8 cellular contexts compared by ENCODE assay signal in the genomic region with DNA sequence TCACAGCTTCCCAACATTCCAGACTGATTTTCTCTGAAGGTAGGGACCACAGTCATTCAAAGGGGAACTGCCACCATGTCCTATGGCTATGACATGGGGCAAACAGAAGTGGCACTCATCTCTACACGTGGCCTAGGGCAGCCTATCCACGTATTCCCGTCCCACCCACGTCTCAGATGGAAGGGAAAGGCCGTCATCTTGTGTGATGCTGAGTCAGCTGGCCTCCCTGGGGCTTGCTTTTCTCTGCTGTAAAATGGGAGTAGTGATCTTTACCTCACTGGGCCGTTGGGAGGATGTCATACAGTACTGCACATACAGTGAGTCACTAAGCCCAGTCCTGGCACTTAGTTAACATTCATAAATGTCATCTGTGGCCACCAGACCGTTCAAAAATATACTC.
A peak's percentile ranks its signal among the peaks of the same experiment; 100 is the strongest.
DNase-seq lines count a peak whose midpoint lies in the region; ATAC-seq and TF ChIP-seq lines count a peak whose summit lies in the region.

No MANE protein-coding gene starts in this region.

- DNase-seq in GM12865 (ENCODE audit: low read depth) (peak; percentile 77), COLO668 (lab: John Stamatoyannopoulos, UW; ENCODE audit: unreplicated experiment) (no peak), NCI-H510A (lab: John Stamatoyannopoulos, UW) (no peak), endothelial cell (ENCODE audit: low spot score) (no peak)
- peak; percentile 70 to 73 for DNase-seq in activated CD4-positive, alpha-beta T cell treated with anti-CD3 and anti-CD28 coated beads for 4 hours
- DNase-seq in stimulated activated CD4-positive, alpha-beta T cell treated with anti-CD3 and anti-CD28 coated beads, Interleukin-4, amount 100 ng/mL, for 1 hour: peak; percentile 55

- H3K4me1 ChIP-seq in duodenal mucosa (ENCODE audit: control insufficient read depth in 1 of 2, insufficient read depth in 2 of 2, low read length in 2 of 2): peaks cover 30 to 42% of the 10 kb centered on the region in 2 donors

- H3K9ac ChIP-seq in duodenal mucosa (ENCODE audit: low read depth in 1 of 2, low read length in 2 of 2): peak overlapping the region in 1 of 2 donors; percentile 25

- no peak for ATAC-seq in HG03460 (IDR thresholded peaks at IDR 0.05; ENCODE audit: unreplicated experiment)

- peak overlapping the region; percentile 41 for H3K27ac ChIP-seq in duodenal mucosa (ENCODE audit: low read depth, low read length)

- H3K4me3 ChIP-seq in GM12865 (ENCODE audit: low read depth, low read length): peak overlapping the region; percentile 93
- H3K4me3 ChIP-seq in duodenal mucosa (ENCODE audit: low read depth in 1 of 2, low read length in 2 of 2): no peak overlapping the region

- H3K27me3 Mint-ChIP-seq in endothelial cell (ENCODE audit: unreplicated experiment): peaks cover 3% of the 10 kb centered on the region

- H3K9me3 Mint-ChIP-seq in endothelial cell (ENCODE audit: unreplicated experiment): no peaks in the 10 kb centered on the region

- TF ChIP-seq CTCF in GM12865 (IDR thresholded peaks at IDR 0.05; ENCODE audit: insufficient read depth, low read depth, low read length, missing control alignments) (no peak), endothelial cell (IDR thresholded peaks at IDR 0.05; ENCODE audit: unreplicated experiment) (no peak)

- no peaks in the 10 kb centered on the region for H3K9me3 ChIP-seq in duodenal mucosa (ENCODE audit: control insufficient read depth in 1 of 2, low read length in 2 of 2)

- no peaks in the 10 kb centered on the region for H3K27me3 ChIP-seq in duodenal mucosa (ENCODE audit: control insufficient read depth in 1 of 2, insufficient read depth in 2 of 2, low read length in 2 of 2)

- no peak overlapping the region for H3K4me3 Mint-ChIP-seq in endothelial cell (ENCODE audit: unreplicated experiment)

- H3K36me3 ChIP-seq in duodenal mucosa (ENCODE audit: control insufficient read depth in 1 of 2, insufficient read depth in 2 of 2, low read length in 2 of 2): no peaks in the 10 kb centered on the region

- peaks cover 17% of the 10 kb centered on the region for H3K36me3 Mint-ChIP-seq in endothelial cell (ENCODE audit: low read depth, unreplicated experiment)

- peaks cover 31% of the 10 kb centered on the region for H3K4me1 Mint-ChIP-seq in endothelial cell (ENCODE audit: unreplicated experiment)

- H3K27ac Mint-ChIP-seq in endothelial cell (ENCODE audit: unreplicated experiment): no peak overlapping the region

Comparison
In these comparisons a context has a peak if more than half of its experiments do, and no peak if none do; other contexts are left out.
1. DNase-seq: peak in GM12865 (single experiment), activated CD4-positive, alpha-beta T cell treated with anti-CD3 and anti-CD28 coated beads for 4 hours (2 of 2) and stimulated activated CD4-positive, alpha-beta T cell treated with anti-CD3 and anti-CD28 coated beads, Interleukin-4, amount 100 ng/mL, for 1 hour (single experiment); none in COLO668 (single experiment), NCI-H510A (single experiment) and endothelial cell (single experiment).